ENCODE assay signal across 8 cellular contexts in genomic region chr22:36773935-36774334, GRCh38.
A peak's percentile ranks its signal among the peaks of the same experiment; 100 is the strongest.
DNase-seq lines count a peak whose midpoint lies in the region; ATAC-seq and TF ChIP-seq lines count a peak whose summit lies in the region.

No MANE protein-coding gene starts in this region.

- DNase-seq in COLO829 (ENCODE audit: low spot score) (peak; percentile 50), KBM-7 (peak; percentile 60), left kidney (ENCODE audit: low read depth, low spot score) (peak; percentile 46), GM19240 (ENCODE audit: insufficient read length, low spot score) (no peak), NCI-H2081 treated with DMSO at 0.1 percent for 48 hours (lab: John Stamatoyannopoulos, UW) (no peak), NCI-H128 (lab: John Stamatoyannopoulos, UW; ENCODE audit: unreplicated experiment) (no peak)

- TF ChIP-seq CTCF in WI38 (IDR thresholded peaks at IDR 0.05; ENCODE audit: low read depth, low read length), result peak; percentile 13; the same call in 1 of the 2 replicates

- in situ Hi-C loops in KBM-7 (cut with MboI; ENCODE audit: low pct_unique_long_range_greater_than_20kb, low sequenced_read_pairs), result no loop called here

- H3K4me3 ChIP-seq in WI38 (ENCODE audit: low read depth, low read length), result no peak overlapping the region

- no peak for ATAC-seq in GM19467 (IDR thresholded peaks at IDR 0.05; ENCODE audit: unreplicated experiment)

Comparison
In these comparisons a context has a peak if more than half of its experiments do, and no peak if none do; other contexts are left out.
1. DNase-seq: peak in COLO829 (single experiment), KBM-7 (single experiment) and left kidney (single experiment); none in GM19240 (single experiment), NCI-H2081 treated with DMSO at 0.1 percent for 48 hours (single experiment) and NCI-H128 (single experiment).